Comparison of ENCODE assay signal across 30 cellular contexts in genomic region chr9:98208635-98209034, GRCh38.
"Had no signal": no experiment of that assay in that cellular context is flagged by ENCODE, and none has a peak within 500 bp of the region (broad histone marks: within the 10 kb centered on the region; RNA-seq: fewer than 3 reads in every experiment).

No MANE protein-coding gene starts in this region.

- H3K4me3 ChIP-seq: esophagus squamous epithelium, heart right ventricle, neural progenitor cell, pancreas, smooth muscle cell, thoracic aorta, tibial nerve, vagina had no signal

- H3K27me3 ChIP-seq: esophagus squamous epithelium, heart right ventricle, neural progenitor cell, pancreas, tibial nerve, vagina had no signal

- ATAC-seq: effector memory CD8-positive, alpha-beta T cell; heart right ventricle; left colon; naive thymus-derived CD4-positive, alpha-beta T cell; pancreas; sciatic nerve had no signal

- H2AFZ ChIP-seq: neural progenitor cell had no signal

- H3K4me1 ChIP-seq: neural progenitor cell, pancreas had no signal

- H3K4me2 ChIP-seq: neural progenitor cell, smooth muscle cell had no signal

- H3K9ac ChIP-seq: neural progenitor cell had no signal

- H3K36me3 ChIP-seq: neural progenitor cell, pancreas had no signal

- H3K9me3 ChIP-seq: esophagus squamous epithelium, heart right ventricle, pancreas, thoracic aorta, tibial nerve, vagina had no signal

- DNase-seq: cerebellar nuclear complex; cortex of kidney; effector memory CD8-positive, alpha-beta T cell; erythroblast; esophagus squamous epithelium; foreskin melanocyte; glutamatergic neuron; heart right ventricle; hippocampal formation; immature natural killer cell; islet precursor cell; kidney glomerular epithelial cell; left colon; mammary epithelial cell; mesendoderm; midbrain; naive thymus-derived CD4-positive, alpha-beta T cell; nucleus accumbens; pancreas; stimulated activated CD4-positive, alpha-beta T cell treated with anti-CD3 and anti-CD28 coated beads, Interleukin-12 subunit alpha, Interleukin-12 subunit beta, amount 100 ng/mL, for 4 hours; stimulated activated CD4-positive, alpha-beta T cell treated with anti-CD3 and anti-CD28 coated beads, Interleukin-1b, Interleukin-23, amount 100 ng/mL, for 48 hours; stimulated activated CD4-positive, alpha-beta T cell treated with anti-CD3 and anti-CD28 coated beads, Interleukin-4, amount 100 ng/mL, for 1 hour; stimulated activated CD8-positive, alpha-beta memory T cell treated with anti-CD3 and anti-CD28 coated beads, Interleukin-4, amount 100 ng/mL, for 48 hours; stimulated activated naive CD4-positive, alpha-beta T cell had no signal

- H3K27ac ChIP-seq: heart right ventricle, neural progenitor cell, pancreas, thoracic aorta, tibial nerve, vagina had no signal
